In genomic region chr1:24413350-24414163, GRCh38 we compare ENCODE assay signal across 8 cellular contexts. TPM values are rescaled to one million over a fixed set of nuclear protein-coding genes. Genes with fewer than 3 reads are reported as not detected.
DNase-seq lines count a peak whose midpoint lies in the region; TF ChIP-seq lines count a peak whose summit lies in the region.

Gene STPG1, minus strand, starts transcription at chr1:24413782. Its CDS starts 12,394 bp downstream, at chr1:24401388.

- H3K4me2 ChIP-seq in DOHH2 (ENCODE audit: low read length) = peak within 1 kb of the TSS; percentile 91

- H3K27ac ChIP-seq in DOHH2 (ENCODE audit: low read depth, low read length) (no peak within 1 kb of the TSS), HUES64 (ENCODE audit: low read depth, low read length) (peak within 1 kb of the TSS; percentile 29; the same call in 1 of the 2 replicates), Peyer's patch (peak within 1 kb of the TSS; percentile 72 to 90 (median 77)), esophagus squamous epithelium (peak within 1 kb of the TSS; percentile 76 to 89 (median 87))

- H3K9ac ChIP-seq in HUES64 (ENCODE audit: low read depth, low read length) (peak within 1 kb of the TSS; percentile 75), mucosa of stomach (ENCODE audit: low read length) (peak within 1 kb of the TSS; percentile 92)

- peak; percentile 22 to 66 for TF ChIP-seq POLR2A in Peyer's patch (IDR thresholded peaks at IDR 0.05)
- peak in 1 of 4 donors; percentile 43 for TF ChIP-seq POLR2A in esophagus squamous epithelium (IDR thresholded peaks at IDR 0.05)

- no peak for TF ChIP-seq CTCF in DOHH2 (IDR thresholded peaks at IDR 0.05; ENCODE audit: low read depth, low read length, poor library complexity, severe bottlenecking)
- TF ChIP-seq CTCF in Peyer's patch (IDR thresholded peaks at IDR 0.05) = no peak
- no peak for TF ChIP-seq CTCF in esophagus squamous epithelium (IDR thresholded peaks at IDR 0.05)

- peaks cover 48% of the 10 kb centered on the region for H3K79me2 ChIP-seq in DOHH2 (ENCODE audit: control insufficient read depth, low read length)

- H3K4me3 ChIP-seq in DOHH2 (ENCODE audit: low read length) = peak within 1 kb of the TSS; percentile 92
- peak within 1 kb of the TSS; percentile 81 for H3K4me3 ChIP-seq in HUES64 (ENCODE audit: low read length)
- H3K4me3 ChIP-seq in Peyer's patch = peak within 1 kb of the TSS; percentile 69 to 88 (median 71)
- H3K4me3 ChIP-seq in esophagus squamous epithelium = peak within 1 kb of the TSS; percentile 64 to 73 (median 68)
- peak within 1 kb of the TSS; percentile 68 for H3K4me3 ChIP-seq in mucosa of stomach (ENCODE audit: low read length)

- intact Hi-C loops in esophagus squamous epithelium (cut with DNase I) = no loop called here

- no peaks in the 10 kb centered on the region for H3K9me3 ChIP-seq in DOHH2 (ENCODE audit: control insufficient read depth, insufficient read depth, low read length)
- H3K9me3 ChIP-seq in HUES64 (ENCODE audit: insufficient read depth, low read depth, low read length) = no peaks in the 10 kb centered on the region
- no peaks in the 10 kb centered on the region for H3K9me3 ChIP-seq in Peyer's patch
- no peaks in the 10 kb centered on the region for H3K9me3 ChIP-seq in esophagus squamous epithelium
- no peaks in the 10 kb centered on the region for H3K9me3 ChIP-seq in mucosa of stomach (ENCODE audit: control insufficient read depth, low read length)

- peaks cover 46% of the 10 kb centered on the region for H3K4me1 ChIP-seq in DOHH2 (ENCODE audit: control insufficient read depth, low read length)
- peaks cover 10% of the 10 kb centered on the region for H3K4me1 ChIP-seq in HUES64 (ENCODE audit: insufficient read depth, low read length)
- peaks cover 0 to 36% (median 7%) of the 10 kb centered on the region in 4 donors for H3K4me1 ChIP-seq in Peyer's patch
- H3K4me1 ChIP-seq in esophagus squamous epithelium = peaks cover 23 to 71% (median 29%) of the 10 kb centered on the region in 3 donors
- H3K4me1 ChIP-seq in mucosa of stomach (ENCODE audit: control insufficient read depth, insufficient read depth, low read length) = peaks cover 22% of the 10 kb centered on the region

- DNase-seq in Peyer's patch = peak; percentile 76 to 92 (median 89)
- peak; percentile 54 for DNase-seq in activated T-helper 1 cell treated with Interleukin-2 at 50 U/mL for 16 hours (ENCODE audit: low read depth)
- peak; percentile 20 for DNase-seq in esophagus squamous epithelium (lab: John Stamatoyannopoulos, UW)
- DNase-seq in stimulated activated CD8-positive, alpha-beta memory T cell treated with anti-CD3 and anti-CD28 coated beads, Interleukin-7, amount 100 ng/mL, for 1 hour (ENCODE audit: low read depth in 2 of 2) = peak; percentile 46 to 49
- no peak for DNase-seq in NK-92 treated with Interleukin-12 subunit alpha and Interleukin-12 subunit beta, amount 100 ng/mL, for 24 hours (lab: John Stamatoyannopoulos, UW)

- H3K27me3 ChIP-seq in DOHH2 (ENCODE audit: control insufficient read depth, low read length) (no peaks in the 10 kb centered on the region), HUES64 (ENCODE audit: insufficient read depth, low read length) (no peaks in the 10 kb centered on the region), Peyer's patch (no peaks in the 10 kb centered on the region), esophagus squamous epithelium (no peaks in the 10 kb centered on the region), mucosa of stomach (ENCODE audit: control insufficient read depth, insufficient read depth, low read length) (no peaks in the 10 kb centered on the region)

- WGBS in HUES64 = 9% methylated on average over 48 of the region's 48 CpGs
- 2 to 22% methylated on average over 11 to 15 of the region's 48 CpGs for WGBS in esophagus squamous epithelium, 2 donors

- H3K9me2 ChIP-seq in DOHH2 (replicated peaks; ENCODE audit: control insufficient read depth, low read length) = no peaks in the 10 kb centered on the region

- peaks cover 5% of the 10 kb centered on the region for H3F3A ChIP-seq in DOHH2 (ENCODE audit: control insufficient read depth, insufficient read depth)

- H3K36me3 ChIP-seq in DOHH2 (ENCODE audit: control insufficient read depth, low read length) (peaks cover 7% of the 10 kb centered on the region), HUES64 (ENCODE audit: insufficient read depth, low read length) (no peaks in the 10 kb centered on the region), Peyer's patch (no peaks in the 10 kb centered on the region), esophagus squamous epithelium (no peaks in the 10 kb centered on the region), mucosa of stomach (ENCODE audit: control insufficient read depth, insufficient read depth, low read length) (no peaks in the 10 kb centered on the region)

- H4K20me1 ChIP-seq in DOHH2 (ENCODE audit: control insufficient read depth, insufficient read depth, low read depth, low read length) = no peaks in the 10 kb centered on the region

RNA-seq across cellular contexts. Expression of gene STPG1, which starts in this region (rescaled TPM):
- 6.1 TPM for polyA plus RNA-seq in HUES64 (2013, experiment 1 of 2)
- 8.2 TPM for polyA plus RNA-seq in HUES64 (2013, experiment 2 of 2)
- total RNA-seq in Peyer's patch (10 to 100 TPM in 3 of 4 donors, 1 to 10 TPM in 1; 3.3 to 16.5 (median 15.1) TPM), esophagus squamous epithelium (1 to 10 TPM; 2.6 to 6.9 (median 5.6) TPM)
